In genomic region chr9:110528645-110529044, GRCh38 we compare ENCODE assay signal across 29 cellular contexts. TPM values are rescaled to one million over a fixed set of nuclear protein-coding genes. Genes with fewer than 3 reads are reported as not detected.
"Had no signal": no experiment of that assay in that cellular context is flagged by ENCODE, and none has a peak within 500 bp of the region (broad histone marks: within the 10 kb centered on the region; RNA-seq: fewer than 3 reads in every experiment).

No MANE protein-coding gene starts in this region.

- H3K4me3 Mint-ChIP-seq: natural killer cell treated with Interleukin-12 subunit alpha and Interleukin-12 subunit beta and Interleukin-15 and Interleukin-18, amount 100 ng/mL, for 72 hours; nephron progenitor cell; neural crest cell; stimulated activated effector memory CD8-positive, alpha-beta T cell treated with anti-CD3 and anti-CD28 coated beads, Interleukin-12 subunit alpha, Interleukin-12 subunit beta, amount 100 ng/mL, for 72 hours; stimulated activated naive B cell treated with anti-CD40 and anti-IgM and Interleukin-4, amounts not matched to agents 10 μg/mL and 1 μg/mL and 100 μg/mL, for 72 hours; stimulated activated naive CD8-positive, alpha-beta T cell treated with anti-CD3 and anti-CD28 coated beads, Interleukin-15, Interleukin-2, amounts not matched to agents 100 ng/mL and 50 ng/mL, for 24 hours had no signal

- H3K9me3 ChIP-seq: neutrophil, psoas muscle, right lobe of liver, sigmoid colon, thoracic aorta, thyroid gland, upper lobe of left lung, vagina had no signal

- H3K4me3 ChIP-seq: psoas muscle, right lobe of liver, sigmoid colon, stomach, thoracic aorta, thyroid gland, tibial nerve, upper lobe of left lung, vagina had no signal

- H3K27me3 Mint-ChIP-seq: natural killer cell treated with Interleukin-12 subunit alpha and Interleukin-12 subunit beta and Interleukin-15 and Interleukin-18, amount 100 ng/mL, for 72 hours; progenitor cell of endocrine pancreas had no signal

- H3K36me3 Mint-ChIP-seq: natural killer cell treated with Interleukin-12 subunit alpha and Interleukin-12 subunit beta and Interleukin-15 and Interleukin-18, amount 100 ng/mL, for 72 hours; stimulated activated effector memory CD8-positive, alpha-beta T cell treated with anti-CD3 and anti-CD28 coated beads, Interleukin-12 subunit alpha, Interleukin-12 subunit beta, amount 100 ng/mL, for 72 hours; stimulated activated naive B cell treated with anti-CD40 and anti-IgM and Interleukin-4, amounts not matched to agents 10 μg/mL and 1 μg/mL and 100 μg/mL, for 72 hours had no signal

- H3K27ac ChIP-seq: neutrophil, parathyroid adenoma, psoas muscle, right lobe of liver, sigmoid colon, stomach, thoracic aorta, thyroid gland, tibial nerve, upper lobe of left lung, vagina had no signal

- H3K4me1 ChIP-seq: parathyroid adenoma, psoas muscle, right lobe of liver, sigmoid colon, stomach, thyroid gland, tibial nerve, upper lobe of left lung, vagina had no signal

- H3K4me1 Mint-ChIP-seq: nephron progenitor cell; neural crest cell; stimulated activated effector memory CD8-positive, alpha-beta T cell treated with anti-CD3 and anti-CD28 coated beads, Interleukin-12 subunit alpha, Interleukin-12 subunit beta, amount 100 ng/mL, for 72 hours; stimulated activated naive B cell treated with anti-CD40 and anti-IgM and Interleukin-4, amounts not matched to agents 10 μg/mL and 1 μg/mL and 100 μg/mL, for 72 hours had no signal

- H3K27ac Mint-ChIP-seq: natural killer cell treated with Interleukin-12 subunit alpha and Interleukin-12 subunit beta and Interleukin-15 and Interleukin-18, amount 100 ng/mL, for 72 hours; nephron progenitor cell; progenitor cell of endocrine pancreas; stimulated activated effector memory CD8-positive, alpha-beta T cell treated with anti-CD3 and anti-CD28 coated beads, Interleukin-12 subunit alpha, Interleukin-12 subunit beta, amount 100 ng/mL, for 72 hours; stimulated activated naive B cell treated with anti-CD40 and anti-IgM and Interleukin-4, amounts not matched to agents 10 μg/mL and 1 μg/mL and 100 μg/mL, for 72 hours; stimulated activated naive CD8-positive, alpha-beta T cell treated with anti-CD3 and anti-CD28 coated beads, Interleukin-15, Interleukin-2, amounts not matched to agents 100 ng/mL and 50 ng/mL, for 24 hours had no signal

- H3K27me3 ChIP-seq: right lobe of liver, sigmoid colon, stomach, thyroid gland, tibial nerve, upper lobe of left lung, vagina had no signal

- FAIRE-seq: small intestine, urothelium cell line had no signal

- DNase-seq: nephron progenitor cell; nucleus accumbens; posterior cingulate gyrus; psoas muscle; right cardiac atrium; right lobe of liver; sigmoid colon; small intestine; stimulated activated CD4-positive, alpha-beta T cell treated with anti-CD3 and anti-CD28 coated beads, Interleukin-15, amount 100 ng/mL, for 24 hours; stimulated activated CD4-positive, alpha-beta T cell treated with anti-CD3 and anti-CD28 coated beads, Interleukin-2, amount 100 ng/mL, for 24 hours; stimulated activated CD4-positive, alpha-beta T cell treated with anti-CD3 and anti-CD28 coated beads, Interleukin-2, amount 100 ng/mL, for 48 hours; stimulated activated CD4-positive, alpha-beta T cell treated with anti-CD3 and anti-CD28 coated beads, Interleukin-4, amount 100 ng/mL, for 24 hours; stimulated activated naive B cell treated with anti-CD40 and anti-IgM and Interleukin-4, amounts not matched to agents 10 μg/mL and 1 μg/mL and 100 μg/mL, for 72 hours; stimulated activated naive CD4-positive, alpha-beta T cell treated with Interleukin-2 at 50 U/mL for 16 hours; stomach; thyroid gland; trophoblast cell; upper lobe of left lung had no signal

- H3K36me3 ChIP-seq: neutrophil, right lobe of liver, sigmoid colon, stomach, thoracic aorta, thyroid gland, tibial nerve, upper lobe of left lung, vagina had no signal

- ATAC-seq: natural killer cell treated with Interleukin-12 subunit alpha and Interleukin-12 subunit beta and Interleukin-15 and Interleukin-18, amount 100 ng/mL, for 72 hours; psoas muscle; right cardiac atrium; right lobe of liver; stimulated activated effector memory CD8-positive, alpha-beta T cell treated with anti-CD3 and anti-CD28 coated beads, Interleukin-12 subunit alpha, Interleukin-12 subunit beta, amount 100 ng/mL, for 72 hours; stimulated activated naive B cell treated with anti-CD40 and anti-IgM and Interleukin-4, amounts not matched to agents 10 μg/mL and 1 μg/mL and 100 μg/mL, for 72 hours had no signal

RNA-seq across cellular contexts. Expression of gene SVEP1, which starts 50.9 kb away (rescaled TPM):
- total RNA-seq: natural killer cell treated with Interleukin-12 subunit alpha and Interleukin-12 subunit beta and Interleukin-15 and Interleukin-18, amount 100 ng/mL, for 72 hours had no signal
